Comparison of ENCODE assay signal across 35 cellular contexts in the genomic region with DNA sequence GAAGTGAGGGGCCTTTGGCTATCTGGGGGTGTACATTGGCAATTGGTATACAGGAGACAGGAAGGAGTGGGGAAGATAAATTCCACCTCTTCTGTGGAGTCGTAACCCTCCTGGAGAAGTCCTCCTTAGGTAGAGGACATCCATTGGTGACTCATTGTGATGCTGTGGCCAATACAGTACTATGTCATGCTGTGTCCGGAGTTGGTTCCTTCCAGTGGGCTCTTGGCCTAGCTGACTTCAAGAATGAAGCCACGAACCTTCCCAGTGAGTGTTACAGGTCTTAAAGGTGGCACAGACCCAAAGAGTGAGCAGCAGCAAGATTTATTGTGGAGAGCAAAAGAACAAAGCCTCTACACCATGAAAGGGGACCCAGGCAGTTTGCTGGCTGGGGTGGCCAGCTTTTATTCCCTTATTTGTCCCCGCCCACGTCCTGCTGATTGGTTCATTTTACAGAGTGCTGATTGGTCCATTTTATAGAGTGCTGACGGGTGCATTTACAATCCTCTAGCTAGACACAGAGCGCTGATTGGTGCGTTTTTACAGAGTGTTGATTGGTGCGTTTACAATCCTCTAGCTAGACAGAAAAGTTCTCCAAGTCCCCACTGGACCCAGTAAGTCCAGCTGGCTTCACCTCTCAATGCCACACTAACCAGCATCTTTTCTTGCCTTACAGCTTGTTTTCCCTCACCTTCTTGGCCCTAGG. TPM values are rescaled to one million over a fixed set of nuclear protein-coding genes. Genes with fewer than 3 reads are reported as not detected.
"Had no signal": no experiment of that assay in that cellular context is flagged by ENCODE, and none has a peak within 500 bp of the region (broad histone marks: within the 10 kb centered on the region; RNA-seq: fewer than 3 reads in every experiment).

No MANE protein-coding gene starts in this region.

- H3K4me3 Mint-ChIP-seq: activated CD4-positive, alpha-beta T cell treated with anti-CD3 and anti-CD28 coated beads for 36 hours; activated CD4-positive, alpha-beta T cell treated with anti-CD3 and anti-CD28 coated beads, Interleukin-2, amount 10 ng/mL, durations not matched to agents 7 days and 5 days; activated CD8-positive, alpha-beta T cell treated with anti-CD3 and anti-CD28 coated beads, Interleukin-2, amount 10 ng/mL, durations not matched to agents 7 days and 5 days; activated T-cell treated with anti-CD3 and anti-CD28 coated beads, Interleukin-2, amount 50 U/mL, for 24 hours; brain had no signal

- DNase-seq: activated CD4-positive, alpha-beta T cell treated with anti-CD3 and anti-CD28 coated beads for 36 hours; activated CD4-positive, alpha-beta T cell treated with anti-CD3 and anti-CD28 coated beads, Interleukin-2, amount 10 ng/mL, durations not matched to agents 7 days and 5 days; activated CD4-positive, alpha-beta T cell treated with anti-CD3 and anti-CD28 coated beads, Interleukin-2, amount 50 U/mL, for 48 hours; activated CD8-positive, alpha-beta T cell treated with anti-CD3 and anti-CD28 coated beads, Interleukin-2, amount 10 ng/mL, durations not matched to agents 7 days and 5 days; activated gamma-delta T cell; activated naive CD4-positive, alpha-beta T cell treated with Interleukin-2 at 50 U/mL for 16 hours; activated T-cell treated with anti-CD3 and anti-CD28 coated beads, Interleukin-2, amount 50 U/mL, for 24 hours; adrenal gland; caudate nucleus; cerebellar nuclear complex; Karpas-422; MM.1S; NCI-H1092 treated with DMSO at 0.1 percent for 48 hours; NCI-H1417; NCI-H146; NCI-H187; NCI-H2029 treated with DMSO at 0.1 percent for 48 hours; NCI-H2107; NCI-H2171; NCI-H510A; NCI-H526; NCI-H748 treated with DMSO at 0.1 percent for 48 hours; OCI-M1; SHP77; SJCRH30; T1000 had no signal

- H3K9me3 Mint-ChIP-seq: activated CD4-positive, alpha-beta T cell treated with anti-CD3 and anti-CD28 coated beads, Interleukin-2, amount 10 ng/mL, durations not matched to agents 7 days and 5 days; activated naive CD4-positive, alpha-beta T cell treated with anti-CD3 and anti-CD28 coated beads, Interleukin-2, amount 50 U/mL, for 72 hours; activated T-cell treated with anti-CD3 and anti-CD28 coated beads, Interleukin-2, amount 50 U/mL, for 24 hours; activated T-helper 2 cell treated with anti-CD3 and anti-CD28 coated beads, Interferon-gamma antibody, Interleukin-2, Interleukin-4, amounts not matched to agents 10 μg/mL and 5 μg/mL and 100 μg/mL, durations not matched to agents 14 hours and 24 hours and 36 hours had no signal

- H3K27ac Mint-ChIP-seq: activated CD4-positive, alpha-beta T cell treated with anti-CD3 and anti-CD28 coated beads for 36 hours; activated CD4-positive, alpha-beta T cell treated with anti-CD3 and anti-CD28 coated beads, Interleukin-2, amount 10 ng/mL, durations not matched to agents 7 days and 5 days; activated CD8-positive, alpha-beta T cell treated with anti-CD3 and anti-CD28 coated beads, Interleukin-2, amount 10 ng/mL, durations not matched to agents 7 days and 5 days; activated naive CD4-positive, alpha-beta T cell treated with anti-CD3 and anti-CD28 coated beads, Interleukin-2, amount 50 U/mL, for 72 hours; activated T-cell treated with anti-CD3 and anti-CD28 coated beads, Interleukin-2, amount 50 U/mL, for 24 hours; activated T-helper 2 cell treated with anti-CD3 and anti-CD28 coated beads, Interferon-gamma antibody, Interleukin-2, Interleukin-4, amounts not matched to agents 10 μg/mL and 5 μg/mL and 100 μg/mL, durations not matched to agents 14 hours and 24 hours and 36 hours had no signal

- ATAC-seq: activated CD4-positive, alpha-beta T cell treated with anti-CD3 and anti-CD28 coated beads for 36 hours; activated CD4-positive, CD25-positive, alpha-beta regulatory T cell treated with anti-CD3 and anti-CD28 coated beads, Interleukin-2, amount 50 U/mL, for 24 hours; activated CD8-positive, alpha-beta T cell treated with anti-CD3 and anti-CD28 coated beads, Interleukin-2, amount 10 ng/mL, durations not matched to agents 7 days and 5 days; activated naive CD4-positive, alpha-beta T cell treated with anti-CD3 and anti-CD28 coated beads, Interleukin-2, amount 50 U/mL, for 72 hours had no signal

- H3K4me1 ChIP-seq: adrenal gland had no signal

- H3K27ac ChIP-seq: SJCRH30, SK-N-MC had no signal

- H3K4me1 Mint-ChIP-seq: activated CD4-positive, alpha-beta T cell treated with anti-CD3 and anti-CD28 coated beads for 36 hours; activated CD4-positive, alpha-beta T cell treated with anti-CD3 and anti-CD28 coated beads, Interleukin-2, amount 10 ng/mL, durations not matched to agents 7 days and 5 days had no signal

- FAIRE-seq: bronchial epithelial cell, TTC549 had no signal

- H3K4me3 ChIP-seq: adrenal gland, SJCRH30, SK-N-MC had no signal

- H3K9me3 ChIP-seq: adrenal gland, SJCRH30 had no signal

- H3K27me3 ChIP-seq: adrenal gland, SJCRH30 had no signal

- H3K36me3 Mint-ChIP-seq: activated naive CD4-positive, alpha-beta T cell treated with anti-CD3 and anti-CD28 coated beads, Interleukin-2, amount 50 U/mL, for 72 hours; brain had no signal

- H3K36me3 ChIP-seq: adrenal gland, SJCRH30 had no signal

RNA-seq across cellular contexts. Expression of a gene that starts 37.3 kb away (rescaled TPM):
- total RNA-seq: bronchial epithelial cell; RPMI7951; SJCRH30; T-helper 2 cell treated with Interferon-gamma antibody and Interleukin-4, amounts not matched to agents 100 ng/mL and 5 ng/mL, for 36 hours had no signal
